10 cellular contexts compared by ENCODE assay signal in genomic region chr2:46574457-46575354, GRCh38. TPM values are rescaled to one million over a fixed set of nuclear protein-coding genes. Genes with fewer than 3 reads are reported as not detected.
DNase-seq lines count a peak whose midpoint lies in the region; ATAC-seq and TF ChIP-seq lines count a peak whose summit lies in the region.
"Had no signal": no experiment of that assay in that cellular context is flagged by ENCODE, and none has a peak within 500 bp of the region (broad histone marks: within the 10 kb centered on the region; RNA-seq: fewer than 3 reads in every experiment).

No MANE protein-coding gene starts in this region.

- peaks cover 0 to 12% (median 6%) of the 10 kb centered on the region in 4 donors for H3K36me3 ChIP-seq in sigmoid colon
- H3K36me3 ChIP-seq in tibial nerve, result peaks cover 0 to 17% (median 0%) of the 10 kb centered on the region in 3 donors
- H3K36me3 ChIP-seq: neural progenitor cell had no signal

- intact Hi-C loops in sigmoid colon (cut with DNase I), result no loop called here

- H3K9me3 ChIP-seq in sigmoid colon (no peaks in the 10 kb centered on the region), tibial nerve (no peaks in the 10 kb centered on the region)

- no peaks in the 10 kb centered on the region for H3K27me3 ChIP-seq in sigmoid colon
- H3K27me3 ChIP-seq in tibial nerve, result no peaks in the 10 kb centered on the region
- H3K27me3 ChIP-seq: neural progenitor cell had no signal

- no peak for TF ChIP-seq POLR2A in sigmoid colon (IDR thresholded peaks at IDR 0.05)
- TF ChIP-seq POLR2A in tibial nerve (IDR thresholded peaks at IDR 0.05), result no peak

- no peak for TF ChIP-seq CTCF in sigmoid colon (IDR thresholded peaks at IDR 0.05)
- no peak for TF ChIP-seq CTCF in tibial nerve (IDR thresholded peaks at IDR 0.05)

- peak; percentile 10 for DNase-seq in LHCN-M2 (ENCODE audit: low read depth)
- DNase-seq in sigmoid colon, result no peak
- no peak for DNase-seq in GM03348 (ENCODE audit: low spot score)
- no peak for DNase-seq in NCI-H2029 treated with DMSO at 0.1 percent for 48 hours (lab: John Stamatoyannopoulos, UW)
- no peak for DNase-seq in tibial nerve (ENCODE audit: low spot score in 2 of 2)
- DNase-seq in effector CD8-positive, alpha-beta T cell (lab: John Stamatoyannopoulos, UW), result no peak
- DNase-seq: DMS79 treated with DMSO at 0.1 percent for 48 hours had no signal

- TF ChIP-seq EP300 in sigmoid colon (IDR thresholded peaks at IDR 0.05), result no peak
- TF ChIP-seq EP300 in tibial nerve (IDR thresholded peaks at IDR 0.05), result no peak

- peak; percentile 62 for ATAC-seq in GM18907 (IDR thresholded peaks at IDR 0.05; ENCODE audit: unreplicated experiment)
- peak; percentile 84 for ATAC-seq in HG02571 (IDR thresholded peaks at IDR 0.05; ENCODE audit: unreplicated experiment)

- H3K4me3 ChIP-seq in sigmoid colon, result peak overlapping the region in 1 of 4 donors; percentile 6
- no peak overlapping the region for H3K4me3 ChIP-seq in tibial nerve
- H3K4me3 ChIP-seq: neural progenitor cell had no signal

- H3K4me1 ChIP-seq in sigmoid colon (peaks cover 0 to 68% (median 58%) of the 10 kb centered on the region in 4 donors), tibial nerve (peaks cover 0 to 44% (median 9%) of the 10 kb centered on the region in 4 donors)
- H3K4me1 ChIP-seq: neural progenitor cell had no signal

- WGBS in sigmoid colon, 2 donors, result 61 to 80% methylated on average over 8 of the region's 8 CpGs
- 40 to 41% methylated on average over 8 of the region's 8 CpGs for WGBS in tibial nerve, 2 donors

- H3K27ac ChIP-seq in sigmoid colon, result peak overlapping the region; percentile 26 to 72 (median 63)
- H3K27ac ChIP-seq in tibial nerve, result peak overlapping the region in 2 of 4 donors; percentile 28 to 45
- H3K27ac ChIP-seq: neural progenitor cell had no signal

RNA-seq across cellular contexts. Expression of gene ATP6V1E2, which starts 32.3 kb away (rescaled TPM):
- 2.6 and 3.4 TPM in 2 replicates for total RNA-seq in LHCN-M2 (2014; rRNA removed)
- polyA plus RNA-seq in LHCN-M2 (2012), result 2.4 TPM
- total RNA-seq in sigmoid colon, result 1 to 10 TPM; 1.9 to 7.1 (median 3.6) TPM
- polyA plus RNA-seq in sigmoid colon, result 1 to 10 TPM; 1.8 to 4.3 (median 2.1) TPM
- 1 to 10 TPM; 1.8 to 9.0 (median 3.9) TPM for total RNA-seq in tibial nerve

RNA-seq across cellular contexts. Expression of gene RHOQ, which starts 32.4 kb away (rescaled TPM):
- total RNA-seq in LHCN-M2 (2014; rRNA removed) (28.9 and 41.3 TPM in 2 replicates), sigmoid colon (100 to 1,000 TPM; 124 to 146 (median 136) TPM), tibial nerve (100 to 1,000 TPM; 116 to 149 (median 127) TPM)
- polyA plus RNA-seq in LHCN-M2 (2012), result 34.5 TPM
- polyA plus RNA-seq in sigmoid colon, result 10 to 100 TPM; 17.1 to 37.2 (median 24.7) TPM

RNA-seq across cellular contexts. Expression of gene PIGF, which starts 42.1 kb away (rescaled TPM):
- total RNA-seq in LHCN-M2 (2014; rRNA removed), result 31.0 and 31.9 TPM in 2 replicates
- polyA plus RNA-seq in LHCN-M2 (2012), result 26.6 TPM
- 10 to 100 TPM in 2 of 4 donors, 1 to 10 TPM in 2; 5.4 to 13.2 (median 10.8) TPM for total RNA-seq in sigmoid colon
- polyA plus RNA-seq in sigmoid colon, result 10 to 100 TPM; 10.2 to 23.0 (median 18.3) TPM
- total RNA-seq in tibial nerve, result 10 to 100 TPM in 3 of 4 donors, 1 to 10 TPM in 1; 9.6 to 31.2 (median 24.6) TPM

RNA-seq across cellular contexts. Expression of gene CRIPT, which starts 42.3 kb away (rescaled TPM):
- total RNA-seq in LHCN-M2 (2014; rRNA removed), result 12.4 and 15.5 TPM in 2 replicates
- polyA plus RNA-seq in LHCN-M2 (2012), result 7.6 TPM
- total RNA-seq in sigmoid colon, result 10 to 100 TPM; 15.1 to 30.1 (median 22.1) TPM
- 10 to 100 TPM in 2 of 3 donors, 1 to 10 TPM in 1; 6.9 to 22.4 (median 17.4) TPM for polyA plus RNA-seq in sigmoid colon
- 10 to 100 TPM; 12.0 to 20.6 (median 17.3) TPM for total RNA-seq in tibial nerve
